Comparison of ENCODE assay signal across 1 cellular context in genomic region chr7:124692420-124692819, GRCh38.
TF ChIP-seq lines count a peak whose summit lies in the region.

No MANE protein-coding gene starts in this region.

TF ChIP-seq in GM23338, 12 proteins besides CTCF, POLR2A, EP300 and RAD21 (continued from another document):
- no peak for TF ChIP-seq ZNF462 (CRISPR knock-in tag; IDR thresholded peaks at IDR 0.05)
TF ChIP-seq in GM23338: peak in this region for 0.
